Comparison of ENCODE assay signal across 9 cellular contexts in genomic region chr20:23831961-23832360, GRCh38. TPM values are rescaled to one million over a fixed set of nuclear protein-coding genes. Genes with fewer than 3 reads are reported as not detected.
"Had no signal": no experiment of that assay in that cellular context is flagged by ENCODE, and none has a peak within 500 bp of the region (broad histone marks: within the 10 kb centered on the region; RNA-seq: fewer than 3 reads in every experiment).

No MANE protein-coding gene starts in this region.

RNA-seq across cellular contexts. Expression of gene CST2, which starts 5.4 kb away (rescaled TPM):
- total RNA-seq: activated B cell treated with CpG ODN at 0.5 μM for 24 hours; activated CD4-positive, alpha-beta T cell treated with anti-CD3 and anti-CD28 coated beads, Interleukin-2, amount 10 ng/mL, durations not matched to agents 24 days and 14 days; activated T-helper 1 cell treated with anti-CD3 and anti-CD28 coated beads, Interleukin-12 subunit alpha, Interleukin-12 subunit beta, Interleukin-2, Interleukin-4 antibody, amounts not matched to agents 30 ng/mL and 10 ng/mL and 1 ng/mL, durations not matched to agents 14 hours and 24 hours and 36 hours; foreskin keratinocyte; kidney; liver; T-helper 17 cell; thyroid gland; vagina had no signal
- polyA plus RNA-seq: foreskin keratinocyte, liver had no signal

RNA-seq across cellular contexts. Expression of gene CST5, which starts 47.6 kb away (rescaled TPM):
- total RNA-seq: activated B cell treated with CpG ODN at 0.5 μM for 24 hours; activated CD4-positive, alpha-beta T cell treated with anti-CD3 and anti-CD28 coated beads, Interleukin-2, amount 10 ng/mL, durations not matched to agents 24 days and 14 days; activated T-helper 1 cell treated with anti-CD3 and anti-CD28 coated beads, Interleukin-12 subunit alpha, Interleukin-12 subunit beta, Interleukin-2, Interleukin-4 antibody, amounts not matched to agents 30 ng/mL and 10 ng/mL and 1 ng/mL, durations not matched to agents 14 hours and 24 hours and 36 hours; foreskin keratinocyte; kidney; liver; T-helper 17 cell; thyroid gland; vagina had no signal
- polyA plus RNA-seq: foreskin keratinocyte, liver had no signal
